In genomic region chr19:16613841-16614240, GRCh38 we compare ENCODE assay signal across 18 cellular contexts. TPM values are rescaled to one million over a fixed set of nuclear protein-coding genes. Genes with fewer than 3 reads are reported as not detected.
DNase-seq lines count a peak whose midpoint lies in the region; ATAC-seq and TF ChIP-seq lines count a peak whose summit lies in the region.
"Had no signal": no experiment of that assay in that cellular context is flagged by ENCODE, and none has a peak within 500 bp of the region (broad histone marks: within the 10 kb centered on the region; RNA-seq: fewer than 3 reads in every experiment).

No MANE protein-coding gene starts in this region.

- H3K4me3 ChIP-seq in BLaER1 (no peak overlapping the region), neural progenitor cell (no peak overlapping the region)
- H3K4me3 ChIP-seq: SJSA1 had no signal

- H3K4me1 ChIP-seq in BLaER1 (peaks cover 75% of the 10 kb centered on the region), neural progenitor cell (no peaks in the 10 kb centered on the region)
- H3K4me1 ChIP-seq: SJSA1 had no signal

- H2AFZ ChIP-seq in neural progenitor cell (replicated peaks), result no peak overlapping the region

- TF ChIP-seq CTCF in CD14-positive monocyte (IDR thresholded peaks at IDR 0.05), result no peak
- TF ChIP-seq CTCF in neural progenitor cell (IDR thresholded peaks at IDR 0.05), result no peak

- H3K27ac ChIP-seq in BLaER1, result no peak overlapping the region
- H3K27ac ChIP-seq in neural progenitor cell, result no peak overlapping the region
- H3K27ac ChIP-seq: SJSA1 had no signal

- H3K36me3 Mint-ChIP-seq in CD14-positive monocyte, result peaks cover 12 to 14% of the 10 kb centered on the region in 2 donors
- peaks cover 15% of the 10 kb centered on the region for H3K36me3 Mint-ChIP-seq in dendritic cell treated with granulocyte-macrophage colony-stimulating factor and Interleukin-4, amounts not matched to agents 40 ng/mL and 50 ng/mL, for 4 days (ENCODE audit: low read depth)
- no peaks in the 10 kb centered on the region for H3K36me3 Mint-ChIP-seq in neural progenitor cell

- H3F3A ChIP-seq in neural progenitor cell (ENCODE audit: low read depth), result no peaks in the 10 kb centered on the region

- ATAC-seq in HG03565 (IDR thresholded peaks at IDR 0.05; ENCODE audit: unreplicated experiment), result no peak

- H3K36me3 ChIP-seq in BLaER1 (no peaks in the 10 kb centered on the region), neural progenitor cell (no peaks in the 10 kb centered on the region)

- H3K9me3 ChIP-seq in BLaER1 (no peaks in the 10 kb centered on the region), neural progenitor cell (ENCODE audit: low read depth) (no peaks in the 10 kb centered on the region)
- H3K9me3 ChIP-seq: SJSA1 had no signal

- H4K20me1 ChIP-seq in BLaER1, result peaks cover 100% of the 10 kb centered on the region
- H4K20me1 ChIP-seq in neural progenitor cell (ENCODE audit: low read depth), result peaks cover 93% of the 10 kb centered on the region

- 0 out of 2 replicates have a peak overlapping the region, but pooled peaks have one; percentile 32 for H3K9ac ChIP-seq in BLaER1
- H3K9ac ChIP-seq in neural progenitor cell, result peak overlapping the region; percentile 22

- peaks cover 78% of the 10 kb centered on the region for H3K4me1 Mint-ChIP-seq in CD14-positive monocyte
- H3K4me1 Mint-ChIP-seq in dendritic cell treated with granulocyte-macrophage colony-stimulating factor and Interleukin-4, amounts not matched to agents 40 ng/mL and 50 ng/mL, for 4 days (ENCODE audit: low read depth), result peaks cover 83% of the 10 kb centered on the region
- H3K4me1 Mint-ChIP-seq in neural progenitor cell, result peaks cover 6% of the 10 kb centered on the region

- H3K79me2 ChIP-seq in neural progenitor cell (ENCODE audit: low read depth), result peaks cover 98% of the 10 kb centered on the region

- DNase-seq in CD14-positive monocyte (ENCODE audit: low spot score), result no peak
- no peak for DNase-seq in neural progenitor cell (ENCODE audit: low spot score)
- no peak for DNase-seq in DMS79 treated with DMSO at 0.1 percent for 48 hours (lab: John Stamatoyannopoulos, UW)
- no peak for DNase-seq in C1 segment of cervical spinal cord (lab: John Stamatoyannopoulos, UW)
- DNase-seq in activated CD4-positive, alpha-beta T cell treated with anti-CD3 and anti-CD28 coated beads for 1 hour, result no peak
- DNase-seq: AML-193, HCEC 1CT, MM.1S, NCI-H1092, NCI-H146, NCI-H2029 treated with DMSO at 0.1 percent for 48 hours, NCI-H2171, NCI-H446 treated with DMSO at 0.1 percent for 48 hours, NCI-H69 had no signal

- H3K4me2 ChIP-seq in BLaER1, result peak overlapping the region; percentile 58; the same call in 1 of the 2 replicates
- no peak overlapping the region for H3K4me2 ChIP-seq in neural progenitor cell

- H3K27me3 ChIP-seq in BLaER1, result no peaks in the 10 kb centered on the region
- H3K27me3 ChIP-seq in neural progenitor cell, result no peaks in the 10 kb centered on the region
- H3K27me3 ChIP-seq: SJSA1 had no signal

- H3K27ac Mint-ChIP-seq in CD14-positive monocyte, result peak overlapping the region in 4 of 7 donors; percentile 2 to 75 (median 36)
- H3K27ac Mint-ChIP-seq in dendritic cell treated with granulocyte-macrophage colony-stimulating factor and Interleukin-4, amounts not matched to agents 40 ng/mL and 50 ng/mL, for 4 days, result peak overlapping the region; percentile 35
- no peak overlapping the region for H3K27ac Mint-ChIP-seq in neural progenitor cell

- intact Hi-C loops in CD14-positive monocyte (cut with micrococcal nuclease), result loop anchor here in 1 of 2 donors (5.0 kb wide), 1 partner anchor 42 kb away; the partner anchor contains the start of gene SLC35E1
- intact Hi-C loops in dendritic cell treated with granulocyte-macrophage colony-stimulating factor and Interleukin-4, amounts not matched to agents 40 ng/mL and 50 ng/mL, for 4 days (cut with micrococcal nuclease), result no loop called here

- H3K9me3 Mint-ChIP-seq in CD14-positive monocyte, result no peaks in the 10 kb centered on the region
- H3K9me3 Mint-ChIP-seq in dendritic cell treated with granulocyte-macrophage colony-stimulating factor and Interleukin-4, amounts not matched to agents 40 ng/mL and 50 ng/mL, for 4 days, result no peaks in the 10 kb centered on the region
- no peaks in the 10 kb centered on the region for H3K9me3 Mint-ChIP-seq in neural progenitor cell

- no peaks in the 10 kb centered on the region for H3K27me3 Mint-ChIP-seq in CD14-positive monocyte (ENCODE audit: low read depth in 3 of 3)
- no peaks in the 10 kb centered on the region for H3K27me3 Mint-ChIP-seq in dendritic cell treated with granulocyte-macrophage colony-stimulating factor and Interleukin-4, amounts not matched to agents 40 ng/mL and 50 ng/mL, for 4 days
- no peaks in the 10 kb centered on the region for H3K27me3 Mint-ChIP-seq in neural progenitor cell (ENCODE audit: insufficient read depth, low read depth)

- H3K4me3 Mint-ChIP-seq in CD14-positive monocyte (no peak overlapping the region), neural progenitor cell (no peak overlapping the region)
- no peak overlapping the region for H3K4me3 Mint-ChIP-seq in dendritic cell treated with granulocyte-macrophage colony-stimulating factor and Interleukin-4, amounts not matched to agents 40 ng/mL and 50 ng/mL, for 4 days

RNA-seq across cellular contexts. Expression of gene MED26, which starts 14.2 kb away (rescaled TPM):
- 1 to 10 TPM; 1.1 to 2.1 TPM for polyA plus RNA-seq in CD14-positive monocyte
- 7.4 and 8.6 TPM in 2 replicates for total RNA-seq in neural progenitor cell (ENCODE audit: low replicate concordance)

RNA-seq across cellular contexts. Expression of gene SLC35E1, which starts 41.6 kb away (rescaled TPM):
- 10 to 100 TPM; 12.1 to 13.5 TPM for polyA plus RNA-seq in CD14-positive monocyte
- 16.4 and 24.8 TPM in 2 replicates for total RNA-seq in neural progenitor cell (ENCODE audit: low replicate concordance)

RNA-seq across cellular contexts. Expression of gene SMIM7, which starts 46.1 kb away (rescaled TPM):
- 10 to 100 TPM; 86.7 to 91.7 TPM for polyA plus RNA-seq in CD14-positive monocyte
- total RNA-seq in neural progenitor cell (ENCODE audit: low replicate concordance), result 65.3 and 105 TPM in 2 replicates

RNA-seq across cellular contexts. Expression of gene TMEM38A, which starts 47.1 kb away (rescaled TPM):
- polyA plus RNA-seq in CD14-positive monocyte, result 10 to 100 TPM; 10.6 to 21.6 TPM
- 0.36 and 1.5 TPM in 2 replicates for total RNA-seq in neural progenitor cell (ENCODE audit: low replicate concordance)
